ENCODE assay signal across 13 cellular contexts in the genomic region with DNA sequence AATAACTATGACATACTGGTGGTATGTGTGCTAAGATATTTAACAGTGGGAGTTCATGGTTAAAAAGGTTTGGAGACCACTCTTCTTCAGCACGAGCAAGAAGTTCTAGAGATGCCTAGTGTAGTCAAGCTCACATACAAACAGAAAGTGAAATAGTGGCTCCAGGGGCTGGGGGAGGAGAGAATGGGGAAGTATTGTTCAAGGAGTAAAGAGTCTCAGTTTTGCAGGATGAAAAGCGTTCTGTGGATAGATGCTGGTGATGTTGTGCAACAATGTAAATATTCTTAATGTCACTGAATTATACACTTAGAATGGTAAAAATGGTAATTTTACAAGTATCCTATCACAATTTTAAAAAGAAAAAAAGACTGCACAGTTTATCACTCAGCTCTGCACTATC. TPM values are rescaled to one million over a fixed set of nuclear protein-coding genes. Genes with fewer than 3 reads are reported as not detected.
A peak's percentile ranks its signal among the peaks of the same experiment; 100 is the strongest.
DNase-seq lines count a peak whose midpoint lies in the region; ATAC-seq, FAIRE-seq and TF ChIP-seq lines count a peak whose summit lies in the region.
"Had no signal": no experiment of that assay in that cellular context is flagged by ENCODE, and none has a peak within 500 bp of the region (broad histone marks: within the 10 kb centered on the region; RNA-seq: fewer than 3 reads in every experiment).

No MANE protein-coding gene starts in this region.

- no peak for TF ChIP-seq RAD21 in K562 (CRISPR knock-in tag; conservative IDR thresholded peaks at IDR 0.05 in 1 of 2, IDR thresholded peaks at IDR 0.05 in 1 of 2)

- no peak for FAIRE-seq in K562 (lab: Jason Lieb, UNC)

- H3K9me3 Mint-ChIP-seq in activated naive CD4-positive, alpha-beta T cell treated with anti-CD3 and anti-CD28 coated beads, Interleukin-2, amount 10 ng/mL, durations not matched to agents 7 days and 5 days: no peaks in the 10 kb centered on the region
- H3K9me3 Mint-ChIP-seq in CD4-positive, alpha-beta memory T cell: no peaks in the 10 kb centered on the region
- H3K9me3 Mint-ChIP-seq: activated naive CD4-positive, alpha-beta T cell treated with anti-CD3 and anti-CD28 coated beads for 36 hours; dendritic cell treated with granulocyte-macrophage colony-stimulating factor and Interleukin-4, amounts not matched to agents 40 ng/mL and 50 ng/mL, for 4 days had no signal

- 3% methylated on average over 2 of the region's 2 CpGs for WGBS in K562 (ENCODE audit: insufficient coverage, low coverage, missing lambda C conversion rate)
- WGBS in smooth muscle cell (ENCODE audit: low lambda C conversion rate): 63% methylated on average over 2 of the region's 2 CpGs

- no peak for TF ChIP-seq EP300 in K562 (IDR thresholded peaks at IDR 0.05; ENCODE audit: low read length)

- BruUV-seq in K562 (replicated peaks; lab: Mats Ljungman, UMichigan): no TSS peak

- H3F3A ChIP-seq in smooth muscle cell (ENCODE audit: low read depth): peaks cover 9% of the 10 kb centered on the region

- H3K79me2 ChIP-seq in K562 (ENCODE audit: control insufficient read depth, insufficient read depth, low read length) (no peaks in the 10 kb centered on the region), smooth muscle cell (ENCODE audit: low read depth) (no peaks in the 10 kb centered on the region)

- H3K4me2 ChIP-seq in K562 (ENCODE audit: insufficient read depth, low read length) (no peak overlapping the region; the same call in 1 of the 2 replicates), smooth muscle cell (peak overlapping the region; percentile 73)

- H3K27me3 Mint-ChIP-seq in activated naive CD4-positive, alpha-beta T cell treated with anti-CD3 and anti-CD28 coated beads, Interleukin-2, amount 10 ng/mL, durations not matched to agents 7 days and 5 days: peaks cover 39% of the 10 kb centered on the region
- H3K27me3 Mint-ChIP-seq in CD4-positive, alpha-beta memory T cell: peaks cover 3 to 6% of the 10 kb centered on the region in 2 donors

- peak; percentile 36; the same call in 1 of the 3 replicates for ATAC-seq in K562

- no peak for TF ChIP-seq POLR2A in K562 (conservative IDR thresholded peaks at IDR 0.05)

- H3K4me1 ChIP-seq in K562 (replicated peaks in 1 of 2; ENCODE audit: control insufficient read depth in 2 of 2, insufficient read depth in 2 of 2, low read length in 2 of 2): peaks cover 9 to 29% of the 10 kb centered on the region in 2 experiments; a peak in 4 of 5 replicates
- H3K4me1 ChIP-seq in smooth muscle cell (ENCODE audit: low read depth): peaks cover 13% of the 10 kb centered on the region
- no peaks in the 10 kb centered on the region for H3K4me1 ChIP-seq in CD4-positive, alpha-beta memory T cell (ENCODE audit: insufficient read depth, low read length)

- peak overlapping the region; percentile 7; the same call in 1 of the 2 replicates for H2AFZ ChIP-seq in K562 (ENCODE audit: low read depth, low read length)
- no peak overlapping the region for H2AFZ ChIP-seq in smooth muscle cell (ENCODE audit: low read depth)

- POLR2A ChIA-PET in K562 (lab: Yijun Ruan, JAX): interaction anchor here (0.6 to 3.1 kb wide), 5 partner anchors 9 to 163 kb away, joined by 3 to 9 read pairs (median 3); no protein-coding TSS in a partner anchor
- POLR2A ChIA-PET in CD4-positive, alpha-beta memory T cell (lab: Charles Lee; ENCODE audit: partially characterized antibody): no interaction called here

- H3K9me3 ChIP-seq in KOPT-K1 (ENCODE audit: insufficient read depth, low read length, poor library complexity, severe bottlenecking): no peaks in the 10 kb centered on the region
- no peaks in the 10 kb centered on the region for H3K9me3 ChIP-seq in K562 (replicated peaks; ENCODE audit: control insufficient read depth, insufficient read depth, low read depth, low read length)
- no peaks in the 10 kb centered on the region for H3K9me3 ChIP-seq in smooth muscle cell (replicated peaks; ENCODE audit: low read depth)
- H3K9me3 ChIP-seq in CD4-positive, alpha-beta memory T cell (ENCODE audit: control insufficient read depth in 1 of 2, low read length in 2 of 2): no peaks in the 10 kb centered on the region

- no peak overlapping the region for H3K4me3 ChIP-seq in K562
- no peak overlapping the region for H3K4me3 ChIP-seq in smooth muscle cell
- H3K4me3 ChIP-seq in CD4-positive, alpha-beta memory T cell (ENCODE audit: low read length in 2 of 2): no peak overlapping the region

- H3K9me1 ChIP-seq in K562 (ENCODE audit: control insufficient read depth, insufficient read depth, low read length): no peaks in the 10 kb centered on the region

- peaks cover 20% of the 10 kb centered on the region for H3K4me1 Mint-ChIP-seq in activated naive CD4-positive, alpha-beta T cell treated with anti-CD3 and anti-CD28 coated beads, Interleukin-2, amount 10 ng/mL, durations not matched to agents 7 days and 5 days
- peaks cover 3 to 14% (median 4%) of the 10 kb centered on the region in 4 donors for H3K4me1 Mint-ChIP-seq in CD4-positive, alpha-beta memory T cell

- H3K36me3 Mint-ChIP-seq in activated naive CD4-positive, alpha-beta T cell treated with anti-CD3 and anti-CD28 coated beads, Interleukin-2, amount 10 ng/mL, durations not matched to agents 7 days and 5 days: no peaks in the 10 kb centered on the region
- H3K36me3 Mint-ChIP-seq in CD4-positive, alpha-beta memory T cell: no peaks in the 10 kb centered on the region

- H3K27ac Mint-ChIP-seq in activated naive CD4-positive, alpha-beta T cell treated with anti-CD3 and anti-CD28 coated beads, Interleukin-2, amount 10 ng/mL, durations not matched to agents 7 days and 5 days: no peak overlapping the region
- H3K27ac Mint-ChIP-seq in CD4-positive, alpha-beta memory T cell: no peak overlapping the region
- H3K27ac Mint-ChIP-seq: activated naive CD4-positive, alpha-beta T cell treated with anti-CD3 and anti-CD28 coated beads for 36 hours; dendritic cell treated with granulocyte-macrophage colony-stimulating factor and Interleukin-4, amounts not matched to agents 40 ng/mL and 50 ng/mL, for 4 days had no signal

- in situ Hi-C loops in K562 (cut with MboI): no loop called here

- H3K27ac ChIP-seq in KOPT-K1 (ENCODE audit: low read depth, low read length, poor library complexity, severe bottlenecking): peak overlapping the region; percentile 24
- H3K27ac ChIP-seq in K562 (ENCODE audit: extremely low read depth, low read depth, low read length): no peak overlapping the region
- H3K27ac ChIP-seq in smooth muscle cell (ENCODE audit: low read depth): peak overlapping the region; percentile 21
- H3K27ac ChIP-seq in CD4-positive, alpha-beta memory T cell (ENCODE audit: low read depth, low read length): no peak overlapping the region

- H3K27me3 ChIP-seq in K562 (ENCODE audit: control insufficient read depth in 2 of 2, insufficient read depth in 2 of 2, low read length in 2 of 2): no peaks in the 10 kb centered on the region
- no peaks in the 10 kb centered on the region for H3K27me3 ChIP-seq in smooth muscle cell (ENCODE audit: low read depth)
- H3K27me3 ChIP-seq in CD4-positive, alpha-beta memory T cell (ENCODE audit: insufficient read depth, low read length): peaks cover 5% of the 10 kb centered on the region

- no peak overlapping the region for H3K4me3 Mint-ChIP-seq in activated naive CD4-positive, alpha-beta T cell treated with anti-CD3 and anti-CD28 coated beads, Interleukin-2, amount 10 ng/mL, durations not matched to agents 7 days and 5 days
- H3K4me3 Mint-ChIP-seq in CD4-positive, alpha-beta memory T cell: peak overlapping the region in 1 of 8 donors; percentile 40
- H3K4me3 Mint-ChIP-seq: activated naive CD4-positive, alpha-beta T cell treated with anti-CD3 and anti-CD28 coated beads for 36 hours; dendritic cell treated with granulocyte-macrophage colony-stimulating factor and Interleukin-4, amounts not matched to agents 40 ng/mL and 50 ng/mL, for 4 days had no signal

- intact Hi-C loops in K562 (cut with micrococcal nuclease): no loop called here
- intact Hi-C loops in CD4-positive, alpha-beta memory T cell (cut with micrococcal nuclease): no loop called here

- TF ChIP-seq CTCF in K562 (IDR thresholded peaks at IDR 0.05 in 2 of 3, conservative IDR thresholded peaks at IDR 0.05 in 1 of 3; ENCODE audit: insufficient read depth in 2 of 3, low read depth in 1 of 3, low read length in 3 of 3) (no peak), smooth muscle cell (IDR thresholded peaks at IDR 0.05; ENCODE audit: borderline replicate concordance, insufficient read depth, poor library complexity, severe bottlenecking) (no peak)

- peak; percentile 27 for DNase-seq in activated naive CD4-positive, alpha-beta T cell treated with anti-CD3 and anti-CD28 coated beads, Interleukin-2, amount 10 ng/mL, durations not matched to agents 7 days and 5 days
- no peak for DNase-seq in activated naive CD4-positive, alpha-beta T cell (lab: John Stamatoyannopoulos, UW)
- no peak for DNase-seq in K562 (ENCODE audit: extremely low read depth in 1 of 4, low spot score in 3 of 4)
- no peak for DNase-seq in smooth muscle cell (lab: John Stamatoyannopoulos, UW; ENCODE audit: unreplicated experiment)
- no peak for DNase-seq in LoVo (ENCODE audit: low spot score)
- no peak for DNase-seq in CD4-positive, alpha-beta memory T cell
- no peak for DNase-seq in NCI-H774 (lab: John Stamatoyannopoulos, UW)
- DNase-seq: activated naive CD4-positive, alpha-beta T cell treated with anti-CD3 and anti-CD28 coated beads for 36 hours; GDM1; stimulated activated CD4-positive, alpha-beta T cell treated with anti-CD3 and anti-CD28 coated beads, Interleukin-15, amount 100 ng/mL, for 24 hours; stimulated activated naive CD4-positive, alpha-beta T cell had no signal

- H3K36me3 ChIP-seq in KOPT-K1 (ENCODE audit: insufficient read depth, low read length) (no peaks in the 10 kb centered on the region), K562 (ENCODE audit: control insufficient read depth, insufficient read depth, low read length) (no peaks in the 10 kb centered on the region), smooth muscle cell (ENCODE audit: low read depth) (no peaks in the 10 kb centered on the region)
- H3K36me3 ChIP-seq in CD4-positive, alpha-beta memory T cell (ENCODE audit: insufficient read depth, low read length): no peaks in the 10 kb centered on the region

- H4K20me1 ChIP-seq in K562 (replicated peaks; ENCODE audit: control insufficient read depth, insufficient read depth, low read length) (no peaks in the 10 kb centered on the region), smooth muscle cell (ENCODE audit: low read depth) (no peaks in the 10 kb centered on the region)

- CTCF ChIA-PET in activated naive CD4-positive, alpha-beta T cell treated with anti-CD3 and anti-CD28 coated beads, Interleukin-2, amount 10 ng/mL, durations not matched to agents 7 days and 5 days (lab: Charles Lee): no interaction called here
- CTCF ChIA-PET in K562 (lab: Yijun Ruan, JAX; ENCODE audit: low intra/inter-chr PET ratio): no interaction called here
- CTCF ChIA-PET in CD4-positive, alpha-beta memory T cell (lab: Charles Lee; ENCODE audit: partially characterized antibody): no interaction called here

- H3K9ac ChIP-seq in K562 (ENCODE audit: insufficient read depth in 1 of 2, low read depth in 2 of 2, low read length in 2 of 2): no peak overlapping the region
- H3K9ac ChIP-seq in smooth muscle cell (ENCODE audit: low read depth): no peak overlapping the region

RNA-seq across cellular contexts. Expression of a gene that starts 29.0 kb away (rescaled TPM):
- total RNA-seq in K562 (2011; cell fraction: chromatin; rRNA removed; ENCODE audit: low replicate concordance): 16.7 and 39.1 TPM in 2 replicates
- total RNA-seq in K562 (2011; cell fraction: nucleolus; rRNA removed): 11.2 and 15.0 TPM in 2 replicates
- 13.9 and 14.0 TPM in 2 replicates for total RNA-seq in K562 (2011; cell fraction: nucleoplasm; rRNA removed)
- total RNA-seq in K562 (2014; rRNA removed): 1.8 and 4.3 TPM in 2 replicates
- 2.6 and 4.1 TPM in 2 replicates for total RNA-seq in K562 (2014; rRNA removed; fragmentation: Illumina TruSeq; extraction: Trizol)
- total RNA-seq in K562 (2015; rRNA removed; fragmentation: Illumina TruSeq; extraction: Trizol): 5.3 and 5.6 TPM in 2 replicates
- 9.9 and 11.2 TPM in 2 replicates for total RNA-seq in K562 (2021)
- 4.1 and 14.1 TPM in 2 replicates for polyA plus RNA-seq in K562 (2011; rRNA removed)
- polyA plus RNA-seq in K562 (2011; cell fraction: cytosol; rRNA removed): 3.4 and 4.8 TPM in 2 replicates
- polyA plus RNA-seq in K562 (2011; cell fraction: nucleus; rRNA removed): 15.8 and 17.6 TPM in 2 replicates
- polyA plus RNA-seq in K562 (2012): 13.3 and 35.0 TPM in 2 replicates
- 4.6 and 6.2 TPM in 2 replicates for polyA plus RNA-seq in K562 (2014; fragmentation: Illumina TruSeq; extraction: Trizol)
- polyA plus RNA-seq in K562 (2014; fragmentation: Nextera tagmentation; extraction: Ambion mirVana): under 1 TPM; 0.25 to 0.56 TPM
- 2.9 and 3.6 TPM in 2 replicates for polyA plus RNA-seq in K562 (2014; rRNA removed)
- polyA minus RNA-seq in K562 (2011; rRNA and poly(A)+ RNA removed): 6.0 and 12.7 TPM in 2 replicates
- polyA minus RNA-seq in K562 (2011; cell fraction: cytosol; rRNA and poly(A)+ RNA removed): 6.8 and 16.1 TPM in 2 replicates
- polyA minus RNA-seq in K562 (2011; cell fraction: nucleus; rRNA and poly(A)+ RNA removed): 14.5 and 17.2 TPM in 2 replicates
- 57.5 and 91.6 TPM in 2 replicates for total RNA-seq in smooth muscle cell
- 31.7 and 61.5 TPM in 2 replicates for polyA plus RNA-seq in smooth muscle cell
- total RNA-seq in CD4-positive, alpha-beta memory T cell: 1 to 10 TPM; 2.3 to 2.7 TPM
- under 1 TPM in 1 of 2 donors, not detected in 1; 0.40 TPM for polyA plus RNA-seq in CD4-positive, alpha-beta memory T cell

Comparison
In these comparisons a context has a peak if more than half of its experiments do, and no peak if none do; other contexts are left out.
1. H3K27ac ChIP-seq: peak in KOPT-K1 (single experiment) and smooth muscle cell (single experiment); none in K562 (single experiment) and CD4-positive, alpha-beta memory T cell (single experiment).